In genomic region chr11:2944953-2945756, GRCh38 we compare ENCODE assay signal across 8 cellular contexts.
DNase-seq lines count a peak whose midpoint lies in the region; ATAC-seq and TF ChIP-seq lines count a peak whose summit lies in the region.

No MANE protein-coding gene starts in this region.

- TF ChIP-seq CTCF in AG10803 (conservative IDR thresholded peaks at IDR 0.05; ENCODE audit: low read length) (no peak), retinal pigment epithelial cell (conservative IDR thresholded peaks at IDR 0.05; ENCODE audit: low read depth, low read length) (no peak)

- ATAC-seq in HG03175 (IDR thresholded peaks at IDR 0.05; ENCODE audit: unreplicated experiment) (no peak), HG03521 (IDR thresholded peaks at IDR 0.05; ENCODE audit: unreplicated experiment) (no peak)

- H3K27ac ChIP-seq in caudate nucleus (ENCODE audit: low read depth, low read length): no peak overlapping the region

- H3K4me3 ChIP-seq in AG10803 (ENCODE audit: low read length): peak overlapping the region; percentile 53
- no peak overlapping the region for H3K4me3 ChIP-seq in retinal pigment epithelial cell (ENCODE audit: low read length)

- peak; percentile 89 for DNase-seq in AG10803 (ENCODE audit: low read depth)
- DNase-seq in OCI-M1 (lab: John Stamatoyannopoulos, UW): peak; percentile 85
- DNase-seq in caudate nucleus (lab: John Stamatoyannopoulos, UW): peak in 58 of 61 donors; percentile 13 to 93 (median 71)
- DNase-seq in iPS-NIHi7 (ENCODE audit: extremely low spot score): peak; percentile 86
- peak; percentile 60 for DNase-seq in retinal pigment epithelial cell (ENCODE audit: low read depth)
- DNase-seq in NOMO-1 treated with dmso at 0.1 percent for 144 hours (lab: John Stamatoyannopoulos, UW; ENCODE audit: unreplicated experiment): no peak
